ENCODE assay signal across 13 cellular contexts in genomic region chr17:74153821-74154430, GRCh38.
"Had no signal": no experiment of that assay in that cellular context is flagged by ENCODE, and none has a peak within 500 bp of the region (broad histone marks: within the 10 kb centered on the region; RNA-seq: fewer than 3 reads in every experiment).

No MANE protein-coding gene starts in this region.

- H3K27ac ChIP-seq: hepatocyte, left ventricle myocardium inferior, right lobe of liver, stomach, thoracic aorta had no signal

- H3K9me3 ChIP-seq: left ventricle myocardium inferior, right lobe of liver, thoracic aorta had no signal

- H3K4me2 ChIP-seq: hepatocyte had no signal

- H3K4me1 ChIP-seq: left ventricle myocardium inferior, right lobe of liver, stomach had no signal

- H3K4me3 Mint-ChIP-seq: activated T-cell treated with anti-CD3 and anti-CD28 coated beads, Interleukin-2, amount 50 U/mL, for 24 hours; memory B cell; natural killer cell; T-helper 2 cell treated with Interferon-gamma antibody and Interleukin-4, amounts not matched to agents 5 μg/mL and 100 μg/mL, for 36 hours had no signal

- H3K79me2 ChIP-seq: hepatocyte had no signal

- H2AFZ ChIP-seq: hepatocyte had no signal

- H3K4me3 ChIP-seq: hepatocyte, left ventricle myocardium inferior, right lobe of liver, stomach, thoracic aorta had no signal

- H3K27ac Mint-ChIP-seq: activated T-cell treated with anti-CD3 and anti-CD28 coated beads, Interleukin-2, amount 50 U/mL, for 24 hours; memory B cell; natural killer cell; T-helper 2 cell treated with Interferon-gamma antibody and Interleukin-4, amounts not matched to agents 5 μg/mL and 100 μg/mL, for 36 hours had no signal

- H3K27me3 ChIP-seq: hepatocyte, right lobe of liver had no signal

- DNase-seq: activated naive CD4-positive, alpha-beta T cell treated with anti-CD3 and anti-CD28 coated beads, Interleukin-2, amount 50 U/mL, for 16 hours; activated T-cell treated with anti-CD3 and anti-CD28 coated beads, Interleukin-2, amount 50 U/mL, for 24 hours; erythroblast; left ventricle myocardium inferior; natural killer cell; stomach; SW 1271 had no signal

- H3K36me3 ChIP-seq: left ventricle myocardium inferior, right lobe of liver, stomach, thoracic aorta had no signal

- H3K9me3 Mint-ChIP-seq: activated T-cell treated with anti-CD3 and anti-CD28 coated beads, Interleukin-2, amount 50 U/mL, for 24 hours; memory B cell; natural killer cell; T-helper 2 cell treated with Interferon-gamma antibody and Interleukin-4, amounts not matched to agents 5 μg/mL and 100 μg/mL, for 36 hours had no signal

- H3K36me3 Mint-ChIP-seq: memory B cell, natural killer cell had no signal

- ATAC-seq: activated CD4-positive, CD25-positive, alpha-beta regulatory T cell treated with anti-CD3 and anti-CD28 coated beads, Interleukin-2, amount 50 U/mL, for 24 hours; natural killer cell; right lobe of liver had no signal

- H3K4me1 Mint-ChIP-seq: memory B cell, natural killer cell had no signal
